22 cellular contexts compared by ENCODE assay signal in genomic region chr6:93248591-93248990, GRCh38.
"Had no signal": no experiment of that assay in that cellular context is flagged by ENCODE, and none has a peak within 500 bp of the region (broad histone marks: within the 10 kb centered on the region; RNA-seq: fewer than 3 reads in every experiment).

No MANE protein-coding gene starts in this region.

- H3K27me3 ChIP-seq: foreskin keratinocyte, right lobe of liver, testis, tibial nerve, upper lobe of right lung, vagina had no signal

- ATAC-seq: effector memory CD8-positive, alpha-beta T cell; foreskin keratinocyte; psoas muscle; right lobe of liver; stimulated activated naive B cell treated with anti-CD40 and anti-IgM and Interleukin-4, amounts not matched to agents 10 μg/mL and 1 μg/mL and 100 μg/mL, for 72 hours; stimulated activated naive CD8-positive, alpha-beta T cell treated with anti-CD3 and anti-CD28 coated beads, Interleukin-15, amount 100 ng/mL, for 72 hours; upper lobe of right lung had no signal

- H3K4me1 ChIP-seq: foreskin keratinocyte, psoas muscle, right lobe of liver, testis, tibial nerve, upper lobe of right lung, vagina had no signal

- H3K4me1 Mint-ChIP-seq: naive B cell; nephron; stimulated activated naive B cell treated with anti-CD40 and anti-IgM and Interleukin-4, amounts not matched to agents 10 μg/mL and 1 μg/mL and 100 μg/mL, for 72 hours; stimulated activated naive CD8-positive, alpha-beta T cell treated with anti-CD3 and anti-CD28 coated beads, Interleukin-15, amount 100 ng/mL, for 72 hours had no signal

- H3K4me3 Mint-ChIP-seq: effector memory CD8-positive, alpha-beta T cell; naive B cell; nephron; stimulated activated naive B cell treated with anti-CD40 and anti-IgM and Interleukin-4, amounts not matched to agents 10 μg/mL and 1 μg/mL and 100 μg/mL, for 72 hours; stimulated activated naive CD8-positive, alpha-beta T cell treated with anti-CD3 and anti-CD28 coated beads, Interleukin-15, amount 100 ng/mL, for 72 hours had no signal

- H3K27me3 Mint-ChIP-seq: effector memory CD8-positive, alpha-beta T cell; naive B cell; stimulated activated naive B cell treated with anti-CD40 and anti-IgM and Interleukin-4, amounts not matched to agents 10 μg/mL and 1 μg/mL and 100 μg/mL, for 72 hours; stimulated activated naive CD8-positive, alpha-beta T cell treated with anti-CD3 and anti-CD28 coated beads, Interleukin-15, amount 100 ng/mL, for 72 hours had no signal

- H3K9me3 Mint-ChIP-seq: naive B cell; nephron; stimulated activated naive B cell treated with anti-CD40 and anti-IgM and Interleukin-4, amounts not matched to agents 10 μg/mL and 1 μg/mL and 100 μg/mL, for 72 hours; stimulated activated naive CD8-positive, alpha-beta T cell treated with anti-CD3 and anti-CD28 coated beads, Interleukin-15, amount 100 ng/mL, for 72 hours had no signal

- H3K27ac ChIP-seq: foreskin keratinocyte, psoas muscle, right lobe of liver, testis, tibial nerve, upper lobe of right lung, vagina had no signal

- H3K36me3 Mint-ChIP-seq: naive B cell; stimulated activated naive B cell treated with anti-CD40 and anti-IgM and Interleukin-4, amounts not matched to agents 10 μg/mL and 1 μg/mL and 100 μg/mL, for 72 hours had no signal

- H3K36me3 ChIP-seq: right lobe of liver, tibial nerve, upper lobe of right lung, vagina had no signal

- H3K9me3 ChIP-seq: psoas muscle, right lobe of liver, testis, tibial nerve, upper lobe of right lung, vagina had no signal

- H3K27ac Mint-ChIP-seq: effector memory CD8-positive, alpha-beta T cell; nephron; stimulated activated naive B cell treated with anti-CD40 and anti-IgM and Interleukin-4, amounts not matched to agents 10 μg/mL and 1 μg/mL and 100 μg/mL, for 72 hours; stimulated activated naive CD8-positive, alpha-beta T cell treated with anti-CD3 and anti-CD28 coated beads, Interleukin-15, amount 100 ng/mL, for 72 hours had no signal

- H3K4me3 ChIP-seq: psoas muscle, right lobe of liver, testis, tibial nerve, upper lobe of right lung, vagina had no signal

- DNase-seq: effector memory CD8-positive, alpha-beta T cell; erythroblast; foreskin keratinocyte; head of caudate nucleus; hippocampal formation; kidney glomerular epithelial cell; mesendoderm; naive B cell; occipital lobe; psoas muscle; retina; right lobe of liver; stimulated activated CD4-positive, alpha-beta T cell treated with anti-CD3 and anti-CD28 coated beads, Interleukin-15, amount 100 ng/mL, for 24 hours; stimulated activated CD4-positive, alpha-beta T cell treated with anti-CD3 and anti-CD28 coated beads, Interleukin-1b, Interleukin-23, amount 100 ng/mL, for 48 hours; stimulated activated CD4-positive, alpha-beta T cell treated with anti-CD3 and anti-CD28 coated beads, Interleukin-4, amount 100 ng/mL, for 4 hours; stimulated activated naive B cell treated with anti-CD40 and anti-IgM and Interleukin-4, amounts not matched to agents 10 μg/mL and 1 μg/mL and 100 μg/mL, for 72 hours; stimulated activated naive CD8-positive, alpha-beta T cell treated with anti-CD3 and anti-CD28 coated beads, Interleukin-15, amount 100 ng/mL, for 72 hours; testis; upper lobe of right lung had no signal
